In the genomic region with DNA sequence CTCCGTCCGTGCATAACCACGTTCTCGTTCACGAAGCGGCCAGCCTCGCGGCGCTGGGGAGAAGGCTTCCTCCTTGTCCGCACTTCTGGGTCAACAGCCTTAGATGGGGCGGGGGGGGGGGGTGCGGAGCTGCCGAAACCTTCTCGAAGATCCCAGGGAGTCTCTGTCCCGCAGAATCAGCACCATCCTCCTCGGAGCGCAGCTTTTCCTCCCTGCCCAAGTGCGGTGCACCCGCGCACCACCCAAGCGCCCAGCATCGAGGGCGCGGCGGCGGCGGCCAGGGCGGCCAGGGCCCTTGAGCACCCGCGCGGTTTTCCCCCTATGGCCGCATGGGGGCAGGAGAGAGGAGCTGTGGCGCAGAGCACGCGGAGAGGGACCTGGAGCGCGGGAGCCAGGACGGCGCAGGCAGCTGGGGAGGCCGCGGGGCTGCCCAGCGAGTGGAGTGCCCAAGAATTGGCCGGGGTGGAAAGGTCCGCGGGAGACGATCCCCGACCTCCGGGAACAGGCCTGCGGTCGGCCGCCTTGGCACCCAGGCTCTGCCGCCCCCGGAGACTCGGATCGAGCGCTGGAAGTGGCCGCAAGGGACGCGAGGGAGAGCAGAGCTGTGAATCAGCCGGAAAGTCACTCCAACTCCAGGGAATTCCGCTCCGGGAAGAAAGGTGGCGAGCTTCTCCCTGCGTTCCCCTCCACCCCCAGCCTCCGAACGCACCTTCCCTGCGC, we compare ENCODE assay signal across 8 cellular contexts. TPM values are rescaled to one million over a fixed set of nuclear protein-coding genes. Genes with fewer than 3 reads are reported as not detected.
DNase-seq lines count a peak whose midpoint lies in the region; ATAC-seq, FAIRE-seq and TF ChIP-seq lines count a peak whose summit lies in the region.

No MANE protein-coding gene starts in this region.

- H3K4me3 ChIP-seq in muscle layer of duodenum (ENCODE audit: low read depth in 1 of 2, low read length in 2 of 2), result peak overlapping the region; percentile 39 to 56

- DNase-seq in GM12891 (ENCODE audit: insufficient read length, low spot score) (peak; percentile 74), NCI-H524 treated with DMSO at 0.1 percent for 48 hours (lab: John Stamatoyannopoulos, UW) (peak; percentile 52), activated T-cell treated with anti-CD3 and anti-CD28 coated beads for 48 hours (ENCODE audit: low read depth) (peak; percentile 63)
- DNase-seq in stimulated activated CD8-positive, alpha-beta memory T cell treated with anti-CD3 and anti-CD28 coated beads, Interleukin-4, amount 100 ng/mL, for 48 hours, result peak; percentile 80

- no peak for TF ChIP-seq POLR2A in GM12891 (IDR thresholded peaks at IDR 0.05; ENCODE audit: low read depth, low read length)

- H3K27ac ChIP-seq in muscle layer of duodenum (ENCODE audit: low read length), result no peak overlapping the region

- ATAC-seq in HG02973 (IDR thresholded peaks at IDR 0.05; ENCODE audit: unreplicated experiment) (peak; percentile 73), esophagus mucosa (peak; percentile 99), HG03025 (IDR thresholded peaks at IDR 0.05; ENCODE audit: low FRiP score, unreplicated experiment) (no peak)

- peaks cover 0 to 11% of the 10 kb centered on the region in 2 donors for H3K4me1 ChIP-seq in muscle layer of duodenum (ENCODE audit: control insufficient read depth in 1 of 2, insufficient read depth in 2 of 2, low read length in 2 of 2)

- H3K36me3 ChIP-seq in muscle layer of duodenum (ENCODE audit: control insufficient read depth in 1 of 2, insufficient read depth in 2 of 2, low read length in 2 of 2), result no peaks in the 10 kb centered on the region

- peaks cover 0 to 2% of the 10 kb centered on the region in 2 donors for H3K9me3 ChIP-seq in muscle layer of duodenum (ENCODE audit: control insufficient read depth in 1 of 2, low read length in 2 of 2)

- no peak for FAIRE-seq in GM12891 (lab: Jason Lieb, UNC)

- H3K27me3 ChIP-seq in muscle layer of duodenum (ENCODE audit: low read depth, low read length), result peaks cover 44% of the 10 kb centered on the region

TF ChIP-seq in GM12891, 5 proteins besides CTCF, POLR2A, EP300 and RAD21:
- TF ChIP-seq POU2F2 (IDR thresholded peaks at IDR 0.05; ENCODE audit: low read depth, low read length) (no peak), TAF1 (IDR thresholded peaks at IDR 0.05; ENCODE audit: low read depth, low read length) (no peak), SPI1 (IDR thresholded peaks at IDR 0.05; ENCODE audit: low read depth, low read length) (no peak), POLR2AphosphoS5 (IDR thresholded peaks at IDR 0.05; ENCODE audit: low read depth, low read length) (no peak), PAX5 (IDR thresholded peaks at IDR 0.05; ENCODE audit: insufficient read depth, low read length, severe bottlenecking) (no peak)

RNA-seq across cellular contexts. Expression of a gene that starts 43.1 kb away (rescaled TPM):
- polyA plus RNA-seq in GM12891 (2012; ENCODE audit: low read depth, missing spikeins), result not detected
- not detected for total RNA-seq in esophagus mucosa
